In the genomic region with DNA sequence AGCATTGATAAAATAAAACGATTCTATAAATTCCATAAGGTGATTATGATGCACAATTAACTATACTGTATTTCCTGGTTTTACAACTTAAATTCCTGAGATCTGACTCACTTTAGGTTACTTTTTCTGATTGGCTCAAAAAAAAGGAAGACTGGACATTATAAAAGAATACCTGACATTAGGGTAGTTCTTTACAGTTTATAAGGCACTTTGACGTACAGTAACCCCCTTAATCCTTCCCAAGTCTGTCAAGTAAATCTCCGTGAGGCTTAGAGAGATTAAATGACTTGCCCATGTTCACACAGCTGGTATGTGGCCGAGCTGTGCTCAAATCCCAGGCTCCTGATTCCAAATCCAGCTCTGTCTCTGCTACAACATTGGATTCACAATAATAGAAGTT, we compare ENCODE assay signal across 8 cellular contexts. TPM values are rescaled to one million over a fixed set of nuclear protein-coding genes. Genes with fewer than 3 reads are reported as not detected.
DNase-seq lines count a peak whose midpoint lies in the region; ATAC-seq, FAIRE-seq and TF ChIP-seq lines count a peak whose summit lies in the region.

No MANE protein-coding gene starts in this region.

- H3K9ac ChIP-seq in kidney (ENCODE audit: low read length in 2 of 2), result peak overlapping the region in 1 of 2 donors; percentile 91

- H3K27me3 Mint-ChIP-seq in activated CD8-positive, alpha-beta memory T cell treated with anti-CD3 and anti-CD28 coated beads, Interleukin-2, amount 10 ng/mL, durations not matched to agents 7 days and 5 days, result peaks cover 3% of the 10 kb centered on the region
- H3K27me3 Mint-ChIP-seq in activated T-helper 1 cell treated with anti-CD3 and anti-CD28 coated beads, Interleukin-12 subunit alpha, Interleukin-12 subunit beta, Interleukin-2, Interleukin-4 antibody, amounts not matched to agents 30 ng/mL and 10 ng/mL and 1 ng/mL, durations not matched to agents 14 hours and 24 hours and 36 hours (ENCODE audit: insufficient read depth), result no peaks in the 10 kb centered on the region

- H3K9me3 ChIP-seq in kidney (ENCODE audit: control insufficient read depth in 1 of 2, low read length in 2 of 2) (no peaks in the 10 kb centered on the region), thoracic aorta (no peaks in the 10 kb centered on the region)

- no peak for ATAC-seq in activated CD8-positive, alpha-beta memory T cell treated with anti-CD3 and anti-CD28 coated beads, Interleukin-2, amount 10 ng/mL, durations not matched to agents 7 days and 5 days
- ATAC-seq in thoracic aorta (ENCODE audit: insufficient number of reproducible peaks, low FRiP score, low read depth) (no peak), GM21619 (IDR thresholded peaks at IDR 0.05; ENCODE audit: unreplicated experiment) (no peak), left colon (no peak), HG02763 (IDR thresholded peaks at IDR 0.05; ENCODE audit: unreplicated experiment) (no peak)

- H3K27ac ChIP-seq in kidney (ENCODE audit: low read depth in 2 of 2, low read length in 2 of 2) (peak overlapping the region in 1 of 2 donors; percentile 99), thoracic aorta (peak overlapping the region; percentile 99)

- TF ChIP-seq CTCF in kidney (IDR thresholded peaks at IDR 0.05; ENCODE audit: borderline replicate concordance, extremely low read depth, insufficient read depth) (no peak), thoracic aorta (IDR thresholded peaks at IDR 0.05) (no peak)

- peaks cover 5 to 17% of the 10 kb centered on the region in 2 donors for H3K4me1 ChIP-seq in kidney (ENCODE audit: control insufficient read depth in 1 of 2, insufficient read depth in 1 of 2, low read depth in 1 of 2, low read length in 2 of 2)
- peaks cover 10 to 23% of the 10 kb centered on the region in 2 donors for H3K4me1 ChIP-seq in thoracic aorta (ENCODE audit: control insufficient read depth in 1 of 2, low read depth in 2 of 2)

- no peaks in the 10 kb centered on the region for H3K36me3 ChIP-seq in kidney (ENCODE audit: control insufficient read depth in 1 of 2, insufficient read depth in 2 of 2, low read length in 2 of 2)
- H3K36me3 ChIP-seq in thoracic aorta, result no peaks in the 10 kb centered on the region

- no peaks in the 10 kb centered on the region for H3K27me3 ChIP-seq in thoracic aorta (replicated peaks; ENCODE audit: insufficient read depth)

- H3K4me3 ChIP-seq in kidney (ENCODE audit: low read length in 2 of 2) (peak overlapping the region; percentile 76 to 78), thoracic aorta (peak overlapping the region; percentile 93)

- peaks cover 18% of the 10 kb centered on the region for H3K36me3 Mint-ChIP-seq in activated CD8-positive, alpha-beta memory T cell treated with anti-CD3 and anti-CD28 coated beads, Interleukin-2, amount 10 ng/mL, durations not matched to agents 7 days and 5 days
- peaks cover 5% of the 10 kb centered on the region for H3K36me3 Mint-ChIP-seq in activated T-helper 1 cell treated with anti-CD3 and anti-CD28 coated beads, Interleukin-12 subunit alpha, Interleukin-12 subunit beta, Interleukin-2, Interleukin-4 antibody, amounts not matched to agents 30 ng/mL and 10 ng/mL and 1 ng/mL, durations not matched to agents 14 hours and 24 hours and 36 hours (ENCODE audit: low read depth)

- H3K4me3 Mint-ChIP-seq in activated CD8-positive, alpha-beta memory T cell treated with anti-CD3 and anti-CD28 coated beads, Interleukin-2, amount 10 ng/mL, durations not matched to agents 7 days and 5 days, result peak overlapping the region; percentile 99
- peak overlapping the region; percentile 87 for H3K4me3 Mint-ChIP-seq in activated T-helper 1 cell treated with anti-CD3 and anti-CD28 coated beads, Interleukin-12 subunit alpha, Interleukin-12 subunit beta, Interleukin-2, Interleukin-4 antibody, amounts not matched to agents 30 ng/mL and 10 ng/mL and 1 ng/mL, durations not matched to agents 14 hours and 24 hours and 36 hours

- DNase-seq in activated CD8-positive, alpha-beta memory T cell treated with anti-CD3 and anti-CD28 coated beads, Interleukin-2, amount 10 ng/mL, durations not matched to agents 7 days and 5 days, result no peak
- no peak for DNase-seq in activated CD8-positive, alpha-beta memory T cell treated with anti-CD3 and anti-CD28 coated beads, Interleukin-2, amount 50 U/mL, for 4 hours
- DNase-seq in activated T-helper 1 cell treated with anti-CD3 and anti-CD28 coated beads, Interleukin-12 subunit alpha, Interleukin-12 subunit beta, Interleukin-2, Interleukin-4 antibody, amounts not matched to agents 30 ng/mL and 10 ng/mL and 1 ng/mL, durations not matched to agents 14 hours and 24 hours and 36 hours (ENCODE audit: low spot score), result no peak
- DNase-seq in kidney (no peak), thoracic aorta (ENCODE audit: low spot score) (no peak), left colon (no peak)

- H3K4me1 Mint-ChIP-seq in activated CD8-positive, alpha-beta memory T cell treated with anti-CD3 and anti-CD28 coated beads, Interleukin-2, amount 10 ng/mL, durations not matched to agents 7 days and 5 days, result peaks cover 27% of the 10 kb centered on the region
- peaks cover 34% of the 10 kb centered on the region for H3K4me1 Mint-ChIP-seq in activated T-helper 1 cell treated with anti-CD3 and anti-CD28 coated beads, Interleukin-12 subunit alpha, Interleukin-12 subunit beta, Interleukin-2, Interleukin-4 antibody, amounts not matched to agents 30 ng/mL and 10 ng/mL and 1 ng/mL, durations not matched to agents 14 hours and 24 hours and 36 hours (ENCODE audit: low read depth)

- no peak for FAIRE-seq in kidney (lab: Jason Lieb, UNC)

- intact Hi-C loops in activated T-helper 1 cell treated with anti-CD3 and anti-CD28 coated beads, Interleukin-12 subunit alpha, Interleukin-12 subunit beta, Interleukin-2, Interleukin-4 antibody, amounts not matched to agents 30 ng/mL and 10 ng/mL and 1 ng/mL, durations not matched to agents 14 hours and 24 hours and 36 hours (cut with micrococcal nuclease), result loop anchor here (1.0 to 5.0 kb wide), 2 partner anchors 45 to 1648 kb away; no protein-coding TSS in a partner anchor
- intact Hi-C loops in kidney (cut with DNase I) (no loop called here), left colon (cut with DNase I, micrococcal nuclease) (loop anchor here in 1 of 2 donors (5.0 kb wide), 1 partner anchor 162 kb away; a partner anchor contains a TSS)

- H3K9me3 Mint-ChIP-seq in activated CD8-positive, alpha-beta memory T cell treated with anti-CD3 and anti-CD28 coated beads, Interleukin-2, amount 10 ng/mL, durations not matched to agents 7 days and 5 days (ENCODE audit: low read depth), result no peaks in the 10 kb centered on the region
- H3K9me3 Mint-ChIP-seq in activated T-helper 1 cell treated with anti-CD3 and anti-CD28 coated beads, Interleukin-12 subunit alpha, Interleukin-12 subunit beta, Interleukin-2, Interleukin-4 antibody, amounts not matched to agents 30 ng/mL and 10 ng/mL and 1 ng/mL, durations not matched to agents 14 hours and 24 hours and 36 hours, result no peaks in the 10 kb centered on the region

- CTCF ChIA-PET in activated CD8-positive, alpha-beta memory T cell treated with anti-CD3 and anti-CD28 coated beads, Interleukin-2, amount 10 ng/mL, durations not matched to agents 7 days and 5 days (lab: Charles Lee), result no interaction called here

- peak overlapping the region; percentile 97 for H3K27ac Mint-ChIP-seq in activated CD8-positive, alpha-beta memory T cell treated with anti-CD3 and anti-CD28 coated beads, Interleukin-2, amount 10 ng/mL, durations not matched to agents 7 days and 5 days
- H3K27ac Mint-ChIP-seq in activated T-helper 1 cell treated with anti-CD3 and anti-CD28 coated beads, Interleukin-12 subunit alpha, Interleukin-12 subunit beta, Interleukin-2, Interleukin-4 antibody, amounts not matched to agents 30 ng/mL and 10 ng/mL and 1 ng/mL, durations not matched to agents 14 hours and 24 hours and 36 hours, result peak overlapping the region; percentile 96

RNA-seq across cellular contexts. Expression of a gene that starts 1.0 kb away (rescaled TPM):
- 100 to 1,000 TPM; 128 to 132 TPM for total RNA-seq in activated CD8-positive, alpha-beta memory T cell treated with anti-CD3 and anti-CD28 coated beads, Interleukin-2, amount 10 ng/mL, durations not matched to agents 7 days and 5 days
- 142 and 143 TPM in 2 replicates for total RNA-seq in activated T-helper 1 cell treated with anti-CD3 and anti-CD28 coated beads, Interleukin-12 subunit alpha, Interleukin-12 subunit beta, Interleukin-2, Interleukin-4 antibody, amounts not matched to agents 30 ng/mL and 10 ng/mL and 1 ng/mL, durations not matched to agents 14 hours and 24 hours and 36 hours
- total RNA-seq in kidney, result 93.5 TPM
- polyA plus RNA-seq in kidney (ENCODE audit: insufficient read depth, low read depth, low replicate concordance), result 30.5 TPM
- total RNA-seq in thoracic aorta, result 100 to 1,000 TPM in 1 of 2 donors, 10 to 100 TPM in 1; 50.9 to 146 TPM
- total RNA-seq in left colon, result 10 to 100 TPM; 68.3 to 87.5 TPM

RNA-seq across cellular contexts. Expression of a gene that starts 52.9 kb away (rescaled TPM):
- total RNA-seq in activated CD8-positive, alpha-beta memory T cell treated with anti-CD3 and anti-CD28 coated beads, Interleukin-2, amount 10 ng/mL, durations not matched to agents 7 days and 5 days, result 10 to 100 TPM; 39.7 to 39.8 TPM
- 35.3 and 38.0 TPM in 2 replicates for total RNA-seq in activated T-helper 1 cell treated with anti-CD3 and anti-CD28 coated beads, Interleukin-12 subunit alpha, Interleukin-12 subunit beta, Interleukin-2, Interleukin-4 antibody, amounts not matched to agents 30 ng/mL and 10 ng/mL and 1 ng/mL, durations not matched to agents 14 hours and 24 hours and 36 hours
- total RNA-seq in kidney (33.0 TPM), thoracic aorta (10 to 100 TPM; 33.8 to 34.1 TPM), left colon (10 to 100 TPM; 27.0 to 31.1 TPM)
- 8.7 TPM for polyA plus RNA-seq in kidney (ENCODE audit: insufficient read depth, low read depth, low replicate concordance)
